In the genomic region with DNA sequence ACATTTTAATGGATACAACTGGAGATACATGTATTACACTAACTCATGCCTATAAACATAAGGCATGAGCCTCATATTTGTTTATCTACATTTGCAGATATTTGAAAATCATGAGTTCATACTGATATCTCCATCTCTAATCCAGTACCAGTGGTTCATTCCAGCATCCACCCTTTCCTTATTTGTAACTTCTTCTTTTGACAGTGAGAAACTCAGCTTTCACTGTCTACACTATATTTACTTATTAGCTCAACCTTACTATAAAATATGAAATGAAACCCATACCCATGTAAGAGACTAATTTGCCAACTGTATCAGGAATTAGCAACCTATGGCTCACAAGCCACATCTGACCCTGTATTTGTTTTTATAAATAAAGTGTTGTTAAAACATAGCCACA, we compare ENCODE assay signal across 9 cellular contexts.
DNase-seq lines count a peak whose midpoint lies in the region; ATAC-seq, FAIRE-seq and TF ChIP-seq lines count a peak whose summit lies in the region.
"Had no signal": no experiment of that assay in that cellular context is flagged by ENCODE, and none has a peak within 500 bp of the region (broad histone marks: within the 10 kb centered on the region; RNA-seq: fewer than 3 reads in every experiment).

No MANE protein-coding gene starts in this region.

- H3K4me1 ChIP-seq in DOHH2 (ENCODE audit: control insufficient read depth, low read length), result peaks cover 26% of the 10 kb centered on the region
- H3K4me1 ChIP-seq in HCT116 (ENCODE audit: control insufficient read depth in 1 of 2, insufficient read depth in 2 of 2, low read length in 2 of 2), result no peaks in the 10 kb centered on the region
- H3K4me1 ChIP-seq in RWPE2 (ENCODE audit: insufficient read depth, poor library complexity, severe bottlenecking), result peaks cover 14% of the 10 kb centered on the region
- peaks cover 4% of the 10 kb centered on the region for H3K4me1 ChIP-seq in foreskin keratinocyte

- POLR2A ChIA-PET in HCT116 (lab: Charles Lee), result no interaction called here

- ATAC-seq in HCT116, result no peak
- ATAC-seq in RWPE2 (ENCODE audit: low read depth), result no peak
- no peak for ATAC-seq in foreskin keratinocyte

- TF ChIP-seq CTCF in DOHH2 (IDR thresholded peaks at IDR 0.05; ENCODE audit: low read depth, low read length, poor library complexity, severe bottlenecking) (no peak), HCT116 (IDR thresholded peaks at IDR 0.05 in 2 of 3, conservative IDR thresholded peaks at IDR 0.05 in 1 of 3; ENCODE audit: borderline replicate concordance in 1 of 3, insufficient read depth in 1 of 3, low read depth in 2 of 3, low read length in 2 of 3) (no peak), RWPE2 (IDR thresholded peaks at IDR 0.05; ENCODE audit: poor library complexity, severe bottlenecking) (no peak), foreskin keratinocyte (conservative IDR thresholded peaks at IDR 0.05) (no peak)

- RAD21 ChIA-PET in HCT116 (lab: Charles Lee; ENCODE audit: low non-redundant PET in 1 of 2, low total read pairs in 2 of 2, uncharacterized antibody in 2 of 2, unreplicated experiment in 2 of 2), result no interaction called here

- DNase-seq in HCT116 (ENCODE audit: low read depth, low spot score) (no peak), RWPE2 (ENCODE audit: low spot score) (no peak), foreskin keratinocyte (no peak), head of caudate nucleus (no peak), NCI-H2196 treated with DMSO at 0.1 percent for 48 hours (lab: John Stamatoyannopoulos, UW; ENCODE audit: unreplicated experiment) (no peak), frontal cortex (ENCODE audit: low spot score in 2 of 2) (no peak)
- DNase-seq in stimulated activated naive CD4-positive, alpha-beta T cell treated with Interleukin-2 at 50 U/mL for 16 hours (lab: John Stamatoyannopoulos, UW), result no peak
- DNase-seq: left cardiac atrium had no signal

- H3K79me2 ChIP-seq in DOHH2 (ENCODE audit: control insufficient read depth, low read length), result no peaks in the 10 kb centered on the region
- H3K79me2 ChIP-seq in HCT116 (ENCODE audit: insufficient read depth, low read length), result no peaks in the 10 kb centered on the region

- H3K36me3 ChIP-seq in DOHH2 (ENCODE audit: control insufficient read depth, low read length) (no peaks in the 10 kb centered on the region), HCT116 (ENCODE audit: control insufficient read depth in 1 of 2, insufficient read depth in 2 of 2, low read length in 2 of 2) (no peaks in the 10 kb centered on the region), RWPE2 (ENCODE audit: low read depth) (no peaks in the 10 kb centered on the region)

- H3K27me3 ChIP-seq in DOHH2 (ENCODE audit: control insufficient read depth, low read length) (no peaks in the 10 kb centered on the region), HCT116 (ENCODE audit: insufficient read depth, low read length) (no peaks in the 10 kb centered on the region), RWPE2 (ENCODE audit: insufficient read depth, poor library complexity, severe bottlenecking) (no peaks in the 10 kb centered on the region), foreskin keratinocyte (no peaks in the 10 kb centered on the region)

- H3K9me2 ChIP-seq in DOHH2 (replicated peaks; ENCODE audit: control insufficient read depth, low read length) (no peaks in the 10 kb centered on the region), HCT116 (ENCODE audit: insufficient read depth) (no peaks in the 10 kb centered on the region)

- H3K4me3 ChIP-seq in DOHH2 (ENCODE audit: low read length) (peak overlapping the region; percentile 37), HCT116 (replicated peaks in 1 of 2; ENCODE audit: low read depth in 1 of 2, low read length in 2 of 2) (no peak overlapping the region), RWPE2 (ENCODE audit: severe bottlenecking) (no peak overlapping the region)

- H3K27ac ChIP-seq in DOHH2 (ENCODE audit: low read depth, low read length), result peak overlapping the region; percentile 68
- no peak overlapping the region for H3K27ac ChIP-seq in HCT116 (ENCODE audit: low read depth, low read length)
- peak overlapping the region; percentile 78 for H3K27ac ChIP-seq in RWPE2 (ENCODE audit: poor library complexity, severe bottlenecking)
- H3K27ac ChIP-seq in foreskin keratinocyte, result peak overlapping the region; percentile 90

- no peak for FAIRE-seq in frontal cortex (lab: Jason Lieb, UNC)

- no peak for TF ChIP-seq POLR2A in HCT116 (IDR thresholded peaks at IDR 0.05; ENCODE audit: borderline replicate concordance, extremely low read depth, insufficient read depth, insufficient read length)

- H3K9me3 ChIP-seq in DOHH2 (ENCODE audit: control insufficient read depth, insufficient read depth, low read length) (no peaks in the 10 kb centered on the region), HCT116 (ENCODE audit: control insufficient read depth in 1 of 2, insufficient read depth in 1 of 2, low read depth in 1 of 2, low read length in 2 of 2) (no peaks in the 10 kb centered on the region), RWPE2 (ENCODE audit: severe bottlenecking) (no peaks in the 10 kb centered on the region)

- H3K4me2 ChIP-seq in DOHH2 (ENCODE audit: low read length) (peak overlapping the region; percentile 63), HCT116 (ENCODE audit: low read length) (no peak overlapping the region)

- H3K9ac ChIP-seq in HCT116 (ENCODE audit: low read length), result no peak overlapping the region

- CTCF ChIA-PET in HCT116 (lab: Charles Lee), result no interaction called here

- no peak for TF ChIP-seq RAD21 in HCT116 (IDR thresholded peaks at IDR 0.05; ENCODE audit: low read depth)

- peak overlapping the region; percentile 71 for H2AFZ ChIP-seq in HCT116 (ENCODE audit: low read depth, low read length, poor library complexity, severe bottlenecking)

- BruUV-seq in HCT116 (replicated peaks; lab: Mats Ljungman, UMichigan), result no TSS peak

- no peaks in the 10 kb centered on the region for H4K20me1 ChIP-seq in DOHH2 (ENCODE audit: control insufficient read depth, insufficient read depth, low read depth, low read length)
- no peaks in the 10 kb centered on the region for H4K20me1 ChIP-seq in HCT116 (ENCODE audit: insufficient read depth)

- intact Hi-C loops in HCT116 (cut with micrococcal nuclease) (no loop called here), head of caudate nucleus (cut with DNase I) (no loop called here)

- H3F3A ChIP-seq in DOHH2 (ENCODE audit: control insufficient read depth, insufficient read depth), result no peaks in the 10 kb centered on the region

TF ChIP-seq in HCT116, 20 proteins besides CTCF, POLR2A, EP300 and RAD21 (continues in another document):
- TF ChIP-seq EZH2phosphoT487 (IDR thresholded peaks at IDR 0.05; ENCODE audit: borderline replicate concordance) (no peak), TCF7L2 (IDR thresholded peaks at IDR 0.05; ENCODE audit: borderline replicate concordance, extremely low read depth, insufficient read depth, insufficient read length) (no peak), SIN3A (IDR thresholded peaks at IDR 0.05; ENCODE audit: low read depth) (no peak), POLR2AphosphoS5 (IDR thresholded peaks at IDR 0.05; ENCODE audit: low read depth, low read length) (no peak), CBX3 (IDR thresholded peaks at IDR 0.05; ENCODE audit: low read depth) (no peak), ELF1 (IDR thresholded peaks at IDR 0.05; ENCODE audit: borderline replicate concordance, low read depth) (no peak), FOSL1 (IDR thresholded peaks at IDR 0.05; ENCODE audit: low read depth) (no peak), CEBPB (IDR thresholded peaks at IDR 0.05; ENCODE audit: low read depth) (no peak)
- TF ChIP-seq, protein P1, sequence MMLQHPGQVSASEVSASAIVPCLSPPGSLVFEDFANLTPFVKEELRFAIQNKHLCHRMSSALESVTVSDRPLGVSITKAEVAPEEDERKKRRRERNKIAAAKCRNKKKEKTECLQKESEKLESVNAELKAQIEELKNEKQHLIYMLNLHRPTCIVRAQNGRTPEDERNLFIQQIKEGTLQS (IDR thresholded peaks at IDR 0.05), result no peak
- TF ChIP-seq, protein P2, sequence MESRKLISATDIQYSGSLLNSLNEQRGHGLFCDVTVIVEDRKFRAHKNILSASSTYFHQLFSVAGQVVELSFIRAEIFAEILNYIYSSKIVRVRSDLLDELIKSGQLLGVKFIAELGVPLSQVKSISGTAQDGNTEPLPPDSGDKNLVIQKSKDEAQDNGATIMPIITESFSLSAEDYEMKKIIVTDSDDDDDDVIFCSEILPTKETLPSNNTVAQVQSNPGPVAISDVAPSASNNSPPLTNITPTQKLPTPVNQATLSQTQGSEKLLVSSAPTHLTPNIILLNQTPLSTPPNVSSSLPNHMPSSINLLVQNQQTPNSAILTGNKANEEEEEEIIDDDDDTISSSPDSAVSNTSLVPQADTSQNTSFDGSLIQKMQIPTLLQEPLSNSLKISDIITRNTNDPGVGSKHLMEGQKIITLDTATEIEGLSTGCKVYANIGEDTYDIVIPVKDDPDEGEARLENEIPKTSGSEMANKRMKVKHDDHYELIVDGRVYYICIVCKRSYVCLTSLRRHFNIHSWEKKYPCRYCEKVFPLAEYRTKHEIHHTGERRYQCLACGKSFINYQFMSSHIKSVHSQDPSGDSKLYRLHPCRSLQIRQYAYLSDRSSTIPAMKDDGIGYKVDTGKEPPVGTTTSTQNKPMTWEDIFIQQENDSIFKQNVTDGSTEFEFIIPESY (IDR thresholded peaks at IDR 0.05; ENCODE audit: extremely low read depth, insufficient replicate concordance, low read length), result no peak
- TF ChIP-seq, protein P3, sequence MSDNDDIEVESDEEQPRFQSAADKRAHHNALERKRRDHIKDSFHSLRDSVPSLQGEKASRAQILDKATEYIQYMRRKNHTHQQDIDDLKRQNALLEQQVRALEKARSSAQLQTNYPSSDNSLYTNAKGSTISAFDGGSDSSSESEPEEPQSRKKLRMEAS (IDR thresholded peaks at IDR 0.05), result no peak
